In the genomic region with DNA sequence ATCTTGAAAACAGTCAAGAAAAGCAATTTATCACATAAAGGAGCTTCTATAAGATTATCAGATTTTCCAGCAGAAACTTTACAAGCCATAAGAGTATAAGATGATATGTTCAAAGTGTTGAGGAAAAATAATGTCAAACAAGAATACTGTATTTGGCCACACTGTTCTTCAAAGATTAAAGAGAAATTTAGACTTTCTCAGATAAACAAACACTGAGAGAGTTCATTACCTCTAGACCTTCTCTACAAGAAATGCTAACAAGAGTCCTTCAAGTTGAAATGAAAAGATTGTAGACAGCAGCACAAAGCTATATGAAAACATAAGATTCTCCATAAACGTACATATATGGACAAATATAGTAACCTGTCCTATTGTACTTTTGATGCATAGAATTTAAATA, we compare ENCODE assay signal across 7 cellular contexts.
"Had no signal": no experiment of that assay in that cellular context is flagged by ENCODE, and none has a peak within 500 bp of the region (broad histone marks: within the 10 kb centered on the region; RNA-seq: fewer than 3 reads in every experiment).

No MANE protein-coding gene starts in this region.

- DNase-seq: IMR-90, KBM-7, KG1 had no signal

- H3K27ac Mint-ChIP-seq: IgD-negative memory B cell had no signal

- ATAC-seq: K562 had no signal

- H3K4me1 Mint-ChIP-seq: IgD-negative memory B cell had no signal

- FAIRE-seq: HTR-8/SVneo, K562 had no signal

- H3K4me3 Mint-ChIP-seq: IgD-negative memory B cell had no signal

- H3K4me3 ChIP-seq: K562 had no signal

- H3K27ac ChIP-seq: HL-60 had no signal
